ENCODE assay signal across 1 cellular context in genomic region chr5:72480836-72481235, GRCh38.
TF ChIP-seq lines count a peak whose summit lies in the region.

No MANE protein-coding gene starts in this region.

TF ChIP-seq in K562, 482 proteins besides CTCF, POLR2A, EP300 and RAD21:
- TF ChIP-seq E2F6 (IDR thresholded peaks at IDR 0.05; ENCODE audit: borderline replicate concordance in 1 of 2, extremely low read depth in 1 of 2, insufficient read depth in 1 of 2, insufficient read length in 1 of 2, low read depth in 1 of 2, low read length in 1 of 2, poor library complexity in 1 of 2, severe bottlenecking in 1 of 2): peak in 1 of 2 experiments; percentile 19
- TF ChIP-seq NFE2 (IDR thresholded peaks at IDR 0.05; ENCODE audit: low read depth): peak; percentile 46
- no peak for TF ChIP-seq RBM34 (IDR thresholded peaks at IDR 0.05; ENCODE audit: borderline replicate concordance, insufficient read depth, low read length)
- peak; percentile 6; the same call in 1 of the 2 replicates for TF ChIP-seq C11orf30 (IDR thresholded peaks at IDR 0.05; ENCODE audit: low read depth)
- TF ChIP-seq MGA (IDR thresholded peaks at IDR 0.05): peak; percentile 76
- no peak for TF ChIP-seq ZC3H4 (CRISPR knock-in tag; IDR thresholded peaks at IDR 0.05; ENCODE audit: borderline replicate concordance)
- peak; percentile 29; the same call in 1 of the 2 replicates for TF ChIP-seq CEBPB (tag; IDR thresholded peaks at IDR 0.05)
- TF ChIP-seq MAFG (tag; conservative IDR thresholded peaks at IDR 0.05): 0 out of 2 replicates have a peak, but pooled peaks have one; percentile 18
